Comparison of ENCODE assay signal across 8 cellular contexts in the genomic region with DNA sequence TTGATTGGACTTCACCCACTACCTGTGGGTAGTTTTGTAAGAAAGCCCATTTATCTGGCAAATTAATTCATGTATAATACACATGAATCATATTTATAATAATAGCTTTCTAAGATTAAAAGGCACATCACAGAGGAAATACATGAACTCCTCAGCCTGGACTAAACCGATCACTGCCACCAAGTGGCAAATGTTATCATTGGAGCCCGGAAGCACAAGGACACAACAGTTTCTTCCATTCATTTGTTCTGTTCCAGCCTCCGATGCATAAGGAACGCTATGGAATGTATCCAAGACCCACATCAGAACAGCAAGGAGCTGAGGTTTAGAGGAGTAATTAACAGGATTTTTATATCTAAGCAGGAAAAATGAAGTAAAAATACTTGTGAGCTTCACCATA. TPM values are rescaled to one million over a fixed set of nuclear protein-coding genes. Genes with fewer than 3 reads are reported as not detected.
DNase-seq lines count a peak whose midpoint lies in the region; ATAC-seq and TF ChIP-seq lines count a peak whose summit lies in the region.

No MANE protein-coding gene starts in this region.

- no peak overlapping the region; the same call in 1 of the 2 replicates for H2BK20ac ChIP-seq in IMR-90 (ENCODE audit: low read depth, low read length)

- no peaks in the 10 kb centered on the region for H3K27me3 ChIP-seq in IMR-90 (ENCODE audit: control insufficient read depth, insufficient read depth, low read length)

- TF ChIP-seq RAD21 in IMR-90 (IDR thresholded peaks at IDR 0.05; ENCODE audit: low read length) = peak; percentile 67

- in situ Hi-C loops in IMR-90 (cut with MboI; ENCODE audit: low sequenced_read_pairs) = no loop called here

- DNase-seq in NCI-H2107 treated with DMSO at 0.1 percent for 48 hours (lab: John Stamatoyannopoulos, UW; ENCODE audit: unreplicated experiment) = peak; percentile 7
- DNase-seq in NCI-H2107 (lab: John Stamatoyannopoulos, UW) = no peak
- DNase-seq in IMR-90 = peak; percentile 58
- peak; percentile 75 for DNase-seq in astrocyte of the hippocampus (ENCODE audit: low read depth, low spot score)
- no peak for DNase-seq in left lobe of liver (ENCODE audit: low spot score)
- DNase-seq in NCI-H1436 (lab: John Stamatoyannopoulos, UW) = no peak
- no peak for DNase-seq in SK-N-DZ (ENCODE audit: low spot score)

- TF ChIP-seq POLR2A in IMR-90 (IDR thresholded peaks at IDR 0.05; ENCODE audit: low read depth, low read length) = no peak

- POLR2A ChIA-PET in IMR-90 (lab: Charles Lee; ENCODE audit: unreplicated experiment) = no interaction called here

- H3K9me1 ChIP-seq in IMR-90 (ENCODE audit: insufficient read depth, low read length) = no peaks in the 10 kb centered on the region

- no peak overlapping the region for H3K23ac ChIP-seq in IMR-90 (ENCODE audit: low read depth, low read length)

- no peaks in the 10 kb centered on the region for H3K79me1 ChIP-seq in IMR-90 (ENCODE audit: low read depth in 1 of 2, low read length in 2 of 2)

- dilution Hi-C loops in IMR-90 (cut with HindIII; ENCODE audit: low sequenced_read_pairs, unreplicated experiment) = loop anchor here (25.0 kb wide), 1 partner anchor 208 kb away; no protein-coding TSS in a partner anchor

- H4K20me1 ChIP-seq in IMR-90 (ENCODE audit: insufficient read depth, low read length) = no peaks in the 10 kb centered on the region

- CTCF ChIA-PET in IMR-90 (lab: Yijun Ruan, JAX) = interaction anchor here (0.5 to 1.6 kb wide), 13 partner anchors 14 to 218 kb away, joined by 3 to 7 read pairs (median 4); partner anchors contain the start of gene IPCEF1

- no peaks in the 10 kb centered on the region for H3K36me3 ChIP-seq in IMR-90 (ENCODE audit: control insufficient read depth, insufficient read depth, low read length)

- BruUV-seq in IMR-90 (replicated peaks; lab: Mats Ljungman, UMichigan) = no TSS peak

- H2BK5ac ChIP-seq in IMR-90 (ENCODE audit: low read depth, low read length, poor library complexity, severe bottlenecking) = no peak overlapping the region

- H2BK15ac ChIP-seq in IMR-90 (ENCODE audit: low read depth, low read length) = no peak overlapping the region

- no CpG with 5 or more reads among the region's 4 CpGs for WGBS in IMR-90 (ENCODE audit: extremely low coverage in 2 of 2, insufficient read length in 1 of 2), 2 experiments

- no peak overlapping the region for H2AK9ac ChIP-seq in IMR-90 (replicated peaks; ENCODE audit: low read depth, low read length, poor library complexity)

- peaks cover 2% of the 10 kb centered on the region; the same call in 1 of the 2 replicates for H3K4me1 ChIP-seq in IMR-90 (ENCODE audit: control insufficient read depth, insufficient read depth, low read length)

- H3K18ac ChIP-seq in IMR-90 (ENCODE audit: low read depth, low read length) = no peak overlapping the region

- H4K8ac ChIP-seq in IMR-90 (ENCODE audit: low read depth in 2 of 2, low read length in 2 of 2) = peak overlapping the region in 1 of 2 experiments; percentile 29; a peak in 1 of 4 replicates

- no peak overlapping the region for H4K5ac ChIP-seq in IMR-90 (ENCODE audit: low read depth, low read length)

- H3K9ac ChIP-seq in IMR-90 (ENCODE audit: low read depth, low read length) = no peak overlapping the region

- H3K56ac ChIP-seq in IMR-90 (ENCODE audit: extremely low read depth, insufficient read depth, low read length) = no peak overlapping the region

- H4K91ac ChIP-seq in IMR-90 (ENCODE audit: insufficient read depth, low read depth, low read length) = no peak overlapping the region

- no peak overlapping the region for H2AK5ac ChIP-seq in IMR-90 (ENCODE audit: low read depth, low read length)

- H3K4me3 ChIP-seq in IMR-90 (ENCODE audit: insufficient read depth, low read depth, low read length) = no peak overlapping the region

- H2AFZ ChIP-seq in IMR-90 (replicated peaks; ENCODE audit: low read length, poor library complexity) = no peak overlapping the region

- H3K27ac ChIP-seq in IMR-90 (ENCODE audit: insufficient read depth, low read length) = no peak overlapping the region

- ATAC-seq in GM21390 (IDR thresholded peaks at IDR 0.05; ENCODE audit: unreplicated experiment) (peak; percentile 77), IMR-90 (ENCODE audit: low read depth) (peak; percentile 89), left lobe of liver (peak; percentile 67)

- no peaks in the 10 kb centered on the region for H3K9me3 ChIP-seq in IMR-90 (ENCODE audit: control insufficient read depth, insufficient read depth, low read length)

- H2BK120ac ChIP-seq in IMR-90 (ENCODE audit: low read depth, low read length) = no peak overlapping the region

- H3K4ac ChIP-seq in IMR-90 (ENCODE audit: low read depth, low read length) = no peak overlapping the region

- 0 out of 2 replicates have a peak overlapping the region, but pooled peaks have one; percentile 55 for H3K14ac ChIP-seq in IMR-90 (replicated peaks; ENCODE audit: low read depth, low read length)

- TF ChIP-seq CTCF in IMR-90 (conservative IDR thresholded peaks at IDR 0.05; ENCODE audit: low read depth, low read length) = peak; percentile 56

- peak overlapping the region; percentile 30; the same call in 1 of the 2 replicates for H3K4me2 ChIP-seq in IMR-90 (ENCODE audit: low read depth, low read length)

- intact Hi-C loops in IMR-90 (cut with micrococcal nuclease) = loop anchor here (1.0 kb wide), 1 partner anchor 216 kb away; no protein-coding TSS in a partner anchor

TF ChIP-seq in IMR-90, 13 proteins besides CTCF, POLR2A, EP300 and RAD21:
- no peak for TF ChIP-seq FOS (IDR thresholded peaks at IDR 0.05; ENCODE audit: low read depth, low read length)
- no peak for TF ChIP-seq MAZ (IDR thresholded peaks at IDR 0.05; ENCODE audit: borderline replicate concordance, low read depth, low read length)
- peak; percentile 61 for TF ChIP-seq SMC3 (IDR thresholded peaks at IDR 0.05; ENCODE audit: low read depth, low read length)
TF ChIP-seq in IMR-90: peak in this region for 1.

RNA-seq across cellular contexts. Expression of gene IPCEF1, which starts 13.9 kb away (rescaled TPM):
- total RNA-seq in IMR-90 (2012; rRNA removed) (under 0.01 TPM in 2 replicates), left lobe of liver (0.98 TPM)
- 0.03 and 0.07 TPM in 2 replicates for polyA plus RNA-seq in IMR-90 (2012; rRNA removed)
- polyA plus RNA-seq in IMR-90 (2012; cell fraction: cytosol; rRNA removed) = not detected in 2 replicates
- polyA plus RNA-seq in IMR-90 (2012; cell fraction: nucleus; rRNA removed; ENCODE audit: low replicate concordance) = 0.02 and 0.14 TPM in 2 replicates
- polyA plus RNA-seq in SK-N-DZ (2014; cell fraction: cytosol; rRNA removed) = not detected in 2 replicates
- not detected in 2 replicates for polyA plus RNA-seq in SK-N-DZ (2014; cell fraction: nucleus; rRNA removed)

Comparison
In these comparisons a context has a peak if more than half of its experiments do, and no peak if none do; other contexts are left out.
1. DNase-seq: peak in NCI-H2107 treated with DMSO at 0.1 percent for 48 hours (single experiment), IMR-90 (single experiment) and astrocyte of the hippocampus (single experiment); none in NCI-H2107 (single experiment), left lobe of liver (single experiment), NCI-H1436 (single experiment) and SK-N-DZ (single experiment).
2. Peak in every context shown above with its lines, with median percentiles within 50 percentile points of each other: ATAC-seq.